ENCODE assay signal across 1 cellular context in genomic region chr17:1193300-1193699, GRCh38.
TF ChIP-seq lines count a peak whose summit lies in the region.

No MANE protein-coding gene starts in this region.

TF ChIP-seq in HepG2, 621 proteins besides CTCF, POLR2A, EP300 and RAD21:
- 0 out of 2 replicates have a peak, but pooled peaks have one; percentile 67 for TF ChIP-seq EZH2 (conservative IDR thresholded peaks at IDR 0.05; ENCODE audit: low read depth, low read length)
- no peak for TF ChIP-seq ZBTB10 (CRISPR knock-in tag; IDR thresholded peaks at IDR 0.05; ENCODE audit: borderline replicate concordance)
